ENCODE assay signal across 32 cellular contexts in the genomic region with DNA sequence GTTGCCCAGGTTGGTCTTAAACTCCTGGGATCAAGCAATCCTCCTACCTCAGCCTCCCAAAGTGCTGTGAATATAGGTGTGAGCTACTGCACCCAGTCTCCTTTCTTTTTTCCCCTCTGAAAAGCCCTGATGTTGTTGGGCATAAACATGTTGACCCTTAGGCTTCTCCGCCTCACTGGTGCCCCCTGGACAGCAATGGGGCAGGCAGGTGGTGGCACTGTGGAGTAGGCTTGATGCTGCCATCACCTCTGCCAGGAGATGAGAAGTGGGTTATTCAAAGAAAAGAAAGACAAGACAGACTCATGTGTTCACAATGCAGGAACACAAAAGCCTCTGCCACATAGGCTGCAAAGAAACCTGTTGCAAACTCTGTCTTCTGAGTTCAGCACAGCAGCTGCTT.
"Had no signal": no experiment of that assay in that cellular context is flagged by ENCODE, and none has a peak within 500 bp of the region (broad histone marks: within the 10 kb centered on the region; RNA-seq: fewer than 3 reads in every experiment).

No MANE protein-coding gene starts in this region.

- H3K9me3 ChIP-seq: left lung, lower lobe of right lung, neutrophil, stomach, testis, thyroid gland, transverse colon, upper lobe of left lung, vagina had no signal

- H3K36me3 Mint-ChIP-seq: immature natural killer cell; mesothelial cell of epicardium; natural killer cell; neural progenitor cell; stimulated activated naive B cell treated with anti-CD40 and anti-IgM and Interleukin-4, amounts not matched to agents 10 μg/mL and 1 μg/mL and 100 μg/mL, for 72 hours had no signal

- H3K9ac ChIP-seq: neural progenitor cell had no signal

- H3K27ac Mint-ChIP-seq: immature natural killer cell; mesothelial cell of epicardium; naive B cell; natural killer cell; nephron progenitor cell; neural progenitor cell; progenitor cell of endocrine pancreas; stimulated activated naive B cell treated with anti-CD40 and anti-IgM and Interleukin-4, amounts not matched to agents 10 μg/mL and 1 μg/mL and 100 μg/mL, for 72 hours had no signal

- H3K36me3 ChIP-seq: left lung, lower lobe of right lung, neural progenitor cell, neutrophil, stomach, thyroid gland, transverse colon, upper lobe of left lung, vagina had no signal

- H3K27me3 ChIP-seq: left lung, neural progenitor cell, neutrophil, testis, thyroid gland, transverse colon, upper lobe of left lung, vagina had no signal

- H3K4me2 ChIP-seq: neural progenitor cell had no signal

- H3K4me3 Mint-ChIP-seq: immature natural killer cell; mesothelial cell of epicardium; naive B cell; natural killer cell; nephron progenitor cell; neural progenitor cell; stimulated activated naive B cell treated with anti-CD40 and anti-IgM and Interleukin-4, amounts not matched to agents 10 μg/mL and 1 μg/mL and 100 μg/mL, for 72 hours had no signal

- H3K27ac ChIP-seq: left lung, lower lobe of right lung, neural progenitor cell, neutrophil, skin epidermis, stomach, testis, thyroid gland, transverse colon, upper lobe of left lung, vagina had no signal

- H3K4me1 Mint-ChIP-seq: immature natural killer cell; naive B cell; natural killer cell; neural progenitor cell; stimulated activated naive B cell treated with anti-CD40 and anti-IgM and Interleukin-4, amounts not matched to agents 10 μg/mL and 1 μg/mL and 100 μg/mL, for 72 hours had no signal

- H3K9me3 Mint-ChIP-seq: natural killer cell; nephron progenitor cell; stimulated activated naive B cell treated with anti-CD40 and anti-IgM and Interleukin-4, amounts not matched to agents 10 μg/mL and 1 μg/mL and 100 μg/mL, for 72 hours had no signal

- H3K4me1 ChIP-seq: left lung, lower lobe of right lung, neural progenitor cell, stomach, testis, thyroid gland, transverse colon, upper lobe of left lung, vagina had no signal

- H3K4me3 ChIP-seq: left lung, lower lobe of right lung, neural progenitor cell, skin epidermis, stomach, testis, thyroid gland, transverse colon, upper lobe of left lung, vagina had no signal

- DNase-seq: hypothalamus; immature natural killer cell; kidney; left colon; left lung; lower lobe of right lung; mammary epithelial cell; mesendoderm; naive B cell; natural killer cell; nephron progenitor cell; occipital lobe; retina; right cardiac atrium; stimulated activated CD4-positive, alpha-beta T cell treated with anti-CD3 and anti-CD28 coated beads, Interleukin-12 subunit alpha, Interleukin-12 subunit beta, amount 100 ng/mL, for 4 hours; stimulated activated CD4-positive, alpha-beta T cell treated with anti-CD3 and anti-CD28 coated beads, Interleukin-15, amount 100 ng/mL, for 24 hours; stimulated activated CD4-positive, alpha-beta T cell treated with anti-CD3 and anti-CD28 coated beads, Interleukin-2, amount 100 ng/mL, for 24 hours; stimulated activated CD4-positive, alpha-beta T cell treated with anti-CD3 and anti-CD28 coated beads, Interleukin-4, amount 100 ng/mL, for 1 hour; stimulated activated naive B cell treated with anti-CD40 and anti-IgM and Interleukin-4, amounts not matched to agents 10 μg/mL and 1 μg/mL and 100 μg/mL, for 72 hours; stimulated activated naive CD8-positive, alpha-beta T cell treated with anti-CD3 and anti-CD28 coated beads, Interleukin-15, Interleukin-2, amounts not matched to agents 100 U/mL and 50 U/mL, for 24 hours; stomach; testis; thyroid gland; transverse colon; upper lobe of left lung had no signal

- H3K27me3 Mint-ChIP-seq: stimulated activated naive B cell treated with anti-CD40 and anti-IgM and Interleukin-4, amounts not matched to agents 10 μg/mL and 1 μg/mL and 100 μg/mL, for 72 hours had no signal

- H2AFZ ChIP-seq: neural progenitor cell had no signal

- ATAC-seq: left colon; left lung; lower lobe of right lung; natural killer cell; right cardiac atrium; sciatic nerve; stimulated activated naive B cell treated with anti-CD40 and anti-IgM and Interleukin-4, amounts not matched to agents 10 μg/mL and 1 μg/mL and 100 μg/mL, for 72 hours; stimulated activated naive CD8-positive, alpha-beta T cell treated with anti-CD3 and anti-CD28 coated beads, Interleukin-15, Interleukin-2, amounts not matched to agents 100 U/mL and 50 U/mL, for 24 hours had no signal
